Comparison of ENCODE assay signal across 8 cellular contexts in genomic region chr10:61786728-61787127, GRCh38.
DNase-seq lines count a peak whose midpoint lies in the region; ATAC-seq and TF ChIP-seq lines count a peak whose summit lies in the region.

No MANE protein-coding gene starts in this region.

- H3K9me3 ChIP-seq in KOPT-K1 (ENCODE audit: insufficient read depth, low read length, poor library complexity, severe bottlenecking) (no peaks in the 10 kb centered on the region), fibroblast of lung (ENCODE audit: control insufficient read depth, insufficient read depth, low read depth, low read length) (no peaks in the 10 kb centered on the region), vagina (no peaks in the 10 kb centered on the region)

- TF ChIP-seq POLR2A in vagina (IDR thresholded peaks at IDR 0.05), result no peak

- no peak for TF ChIP-seq CTCF in fibroblast of lung (conservative IDR thresholded peaks at IDR 0.05 in 1 of 2, IDR thresholded peaks at IDR 0.05 in 1 of 2; ENCODE audit: low read depth in 1 of 2, low read length in 2 of 2)
- TF ChIP-seq CTCF in vagina (IDR thresholded peaks at IDR 0.05), result no peak

- peak overlapping the region; percentile 70 for H3K4me2 ChIP-seq in fibroblast of lung (ENCODE audit: extremely low read depth, insufficient read depth, low read length)

- peaks cover 8% of the 10 kb centered on the region for H3K4me1 ChIP-seq in fibroblast of lung (ENCODE audit: control insufficient read depth, extremely low read depth, insufficient read depth, low read length)
- H3K4me1 ChIP-seq in vagina, result peaks cover 26% of the 10 kb centered on the region

- H3K27ac ChIP-seq in KOPT-K1 (ENCODE audit: low read depth, low read length, poor library complexity, severe bottlenecking), result peak overlapping the region; percentile 54
- peak overlapping the region; percentile 57 for H3K27ac ChIP-seq in fibroblast of lung (ENCODE audit: insufficient read depth, low read length)
- no peak overlapping the region for H3K27ac ChIP-seq in vagina

- H2AFZ ChIP-seq in fibroblast of lung (ENCODE audit: low read length), result no peak overlapping the region

- no peak overlapping the region for H3K9ac ChIP-seq in fibroblast of lung (ENCODE audit: insufficient read depth, low read length)

- ATAC-seq in GM18499 (IDR thresholded peaks at IDR 0.05; ENCODE audit: insufficient read depth, unreplicated experiment) (peak; percentile 97), GM21737 (IDR thresholded peaks at IDR 0.05; ENCODE audit: unreplicated experiment) (peak; percentile 98), left lobe of liver (no peak)

- H3K4me3 ChIP-seq in fibroblast of lung (replicated peaks in 1 of 4; ENCODE audit: control extremely low read depth in 1 of 4, insufficient read depth in 1 of 4, low read depth in 3 of 4, low read length in 4 of 4), result peak overlapping the region in 2 of 4 experiments; percentile 7 to 15
- peak overlapping the region in 1 of 2 donors; percentile 3 for H3K4me3 ChIP-seq in vagina

- intact Hi-C loops in vagina (cut with DNase I), result no loop called here

- H3K27me3 ChIP-seq in fibroblast of lung (ENCODE audit: control insufficient read depth, insufficient read depth, low read length) (no peaks in the 10 kb centered on the region), vagina (no peaks in the 10 kb centered on the region)

- H3K79me2 ChIP-seq in fibroblast of lung (ENCODE audit: control insufficient read depth, insufficient read depth, low read length), result no peaks in the 10 kb centered on the region

- DNase-seq in fibroblast of lung (ENCODE audit: low read depth in 2 of 2), result peak; percentile 86
- DNase-seq in left lobe of liver (ENCODE audit: low spot score), result no peak
- DNase-seq in vagina (ENCODE audit: extremely low spot score in 2 of 2), result no peak
- DNase-seq in NAMALWA (ENCODE audit: low spot score), result no peak
- DNase-seq in putamen (ENCODE audit: low spot score), result no peak

- no peaks in the 10 kb centered on the region for H4K20me1 ChIP-seq in fibroblast of lung (ENCODE audit: control insufficient read depth, extremely low read depth, insufficient read depth, low read length)

- H3K36me3 ChIP-seq in KOPT-K1 (ENCODE audit: insufficient read depth, low read length), result no peaks in the 10 kb centered on the region
- H3K36me3 ChIP-seq in fibroblast of lung (ENCODE audit: control insufficient read depth, insufficient read depth, low read length), result no peaks in the 10 kb centered on the region
- H3K36me3 ChIP-seq in vagina, result no peaks in the 10 kb centered on the region

Comparison
In these comparisons a context has a peak if more than half of its experiments do, and no peak if none do; other contexts are left out.
1. DNase-seq: peak in fibroblast of lung (2 of 2); none in left lobe of liver (single experiment), vagina (0 of 2), NAMALWA (single experiment) and putamen (single experiment).